24 cellular contexts compared by ENCODE assay signal in the genomic region with DNA sequence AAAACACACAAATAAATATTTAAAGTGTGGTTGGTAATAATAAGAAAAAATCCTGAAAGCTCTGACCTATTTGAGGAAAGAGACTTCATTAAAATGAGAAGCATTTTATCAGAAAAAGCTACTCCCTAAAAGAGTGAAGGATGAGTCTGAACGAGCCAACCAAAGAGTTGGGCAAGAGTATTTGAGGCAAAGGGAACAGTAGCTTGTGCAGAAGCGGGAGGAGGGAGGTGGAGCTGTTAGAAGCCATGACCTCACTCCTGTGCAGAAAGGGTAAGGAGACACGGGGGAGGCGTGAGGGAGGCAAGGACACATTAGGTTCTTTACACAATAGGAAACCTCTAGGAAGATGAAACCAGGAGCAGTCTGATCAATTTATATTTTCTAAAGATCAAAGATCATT. TPM values are rescaled to one million over a fixed set of nuclear protein-coding genes. Genes with fewer than 3 reads are reported as not detected.
DNase-seq lines count a peak whose midpoint lies in the region; ATAC-seq, FAIRE-seq and TF ChIP-seq lines count a peak whose summit lies in the region.
"Had no signal": no experiment of that assay in that cellular context is flagged by ENCODE, and none has a peak within 500 bp of the region (broad histone marks: within the 10 kb centered on the region; RNA-seq: fewer than 3 reads in every experiment).

No MANE protein-coding gene starts in this region.

- H3K9me3 ChIP-seq in pancreas: no peaks in the 10 kb centered on the region
- H3K9me3 ChIP-seq in OCI-LY7 (ENCODE audit: low read length): no peaks in the 10 kb centered on the region
- H3K9me3 ChIP-seq: BE2C, thoracic aorta had no signal

- H4K20me1 ChIP-seq in OCI-LY7 (ENCODE audit: insufficient read depth, low read length): no peaks in the 10 kb centered on the region

- CTCF ChIA-PET in activated CD4-positive, alpha-beta T cell treated with anti-CD3 and anti-CD28 coated beads, Interleukin-2, amount 10 ng/mL, durations not matched to agents 7 days and 5 days (lab: Charles Lee): no interaction called here
- CTCF ChIA-PET in OCI-LY7 (lab: Charles Lee; ENCODE audit: unreplicated experiment): no interaction called here

- H3K27ac Mint-ChIP-seq in activated CD4-positive, alpha-beta T cell treated with anti-CD3 and anti-CD28 coated beads, Interleukin-2, amount 10 ng/mL, durations not matched to agents 7 days and 5 days: no peak overlapping the region
- H3K27ac Mint-ChIP-seq: memory B cell, natural killer cell had no signal

- DNase-seq in NCI-H1436 (lab: John Stamatoyannopoulos, UW): peak; percentile 15
- no peak for DNase-seq in NCI-H1436 treated with DMSO at 0.1 percent for 48 hours (lab: John Stamatoyannopoulos, UW)
- DNase-seq in NCI-H748 (lab: John Stamatoyannopoulos, UW; ENCODE audit: unreplicated experiment): peak; percentile 51
- peak; percentile 31 to 43 for DNase-seq in cardiac fibroblast (ENCODE audit: low read depth in 2 of 2)
- DNase-seq in pancreas: peak in 2 of 6 donors; percentile 35 to 36
- no peak for DNase-seq in activated CD4-positive, alpha-beta T cell treated with anti-CD3 and anti-CD28 coated beads, Interleukin-2, amount 10 ng/mL, durations not matched to agents 7 days and 5 days
- no peak for DNase-seq in OCI-LY7 (ENCODE audit: low spot score)
- DNase-seq: 8988T; activated CD8-positive, alpha-beta memory T cell treated with anti-CD3 and anti-CD28 coated beads, Interleukin-2, amount 50 U/mL, for 48 hours; anterior cingulate cortex; BE2C; Calu3; foreskin melanocyte; GDM1; natural killer cell; NK-92 treated with Interleukin-12 subunit alpha and Interleukin-12 subunit beta, amount 100 ng/mL, for 24 hours; SIG-M5; T-helper 2 cell had no signal

- no peak overlapping the region for H3K4me3 ChIP-seq in cardiac fibroblast (replicated peaks in 1 of 2; ENCODE audit: low read depth in 2 of 2, low read length in 2 of 2)
- no peak overlapping the region for H3K4me3 ChIP-seq in pancreas
- H3K4me3 ChIP-seq in OCI-LY7 (ENCODE audit: low read depth, low read length, poor library complexity, severe bottlenecking): no peak overlapping the region
- H3K4me3 ChIP-seq: smooth muscle cell, thoracic aorta had no signal

- no peak for FAIRE-seq in pancreas (lab: Jason Lieb, UNC)
- FAIRE-seq: GM12891, HTR-8/SVneo had no signal

- H3K79me2 ChIP-seq in OCI-LY7 (ENCODE audit: insufficient read depth, low read depth, low read length): no peaks in the 10 kb centered on the region

- H2AFZ ChIP-seq in OCI-LY7 (ENCODE audit: low read length): no peak overlapping the region

- no peak for TF ChIP-seq CTCF in cardiac fibroblast (IDR thresholded peaks at IDR 0.05; ENCODE audit: low read depth, low read length)
- TF ChIP-seq CTCF in pancreas (IDR thresholded peaks at IDR 0.05): no peak
- no peak for TF ChIP-seq CTCF in OCI-LY7 (conservative IDR thresholded peaks at IDR 0.05; ENCODE audit: low read length)

- H3K4me1 ChIP-seq in pancreas: peaks cover 9 to 24% (median 22%) of the 10 kb centered on the region in 3 donors
- H3K4me1 ChIP-seq in OCI-LY7 (ENCODE audit: insufficient read depth, low read length, poor library complexity, severe bottlenecking): no peaks in the 10 kb centered on the region
- H3K4me1 ChIP-seq: BE2C had no signal

- ATAC-seq in pancreas (peak; percentile 69 to 76 (median 70)), GM19463 (IDR thresholded peaks at IDR 0.05; ENCODE audit: unreplicated experiment) (no peak)
- ATAC-seq: natural killer cell had no signal

- H3K27ac ChIP-seq in pancreas: no peak overlapping the region
- H3K27ac ChIP-seq in OCI-LY7 (ENCODE audit: low read depth, low read length, poor library complexity, severe bottlenecking): no peak overlapping the region
- H3K27ac ChIP-seq: thoracic aorta had no signal

- H3K36me3 Mint-ChIP-seq in activated CD4-positive, alpha-beta T cell treated with anti-CD3 and anti-CD28 coated beads, Interleukin-2, amount 10 ng/mL, durations not matched to agents 7 days and 5 days (ENCODE audit: low read depth): no peaks in the 10 kb centered on the region
- H3K36me3 Mint-ChIP-seq: memory B cell, natural killer cell had no signal

- no peaks in the 10 kb centered on the region for H3K27me3 ChIP-seq in pancreas

- WGBS in pancreas, 2 donors: 56 to 60% methylated on average over 4 of the region's 4 CpGs

- no TSS peak for BruUV-seq in OCI-LY7 (replicated peaks; lab: Mats Ljungman, UMichigan)

- H3K9me3 Mint-ChIP-seq in activated CD4-positive, alpha-beta T cell treated with anti-CD3 and anti-CD28 coated beads, Interleukin-2, amount 10 ng/mL, durations not matched to agents 7 days and 5 days: no peaks in the 10 kb centered on the region
- H3K9me3 Mint-ChIP-seq: natural killer cell had no signal

- H3K4me2 ChIP-seq in OCI-LY7 (ENCODE audit: low read length): no peak overlapping the region
- H3K4me2 ChIP-seq: smooth muscle cell had no signal

- H3K4me1 Mint-ChIP-seq in activated CD4-positive, alpha-beta T cell treated with anti-CD3 and anti-CD28 coated beads, Interleukin-2, amount 10 ng/mL, durations not matched to agents 7 days and 5 days: no peaks in the 10 kb centered on the region
- H3K4me1 Mint-ChIP-seq: memory B cell, natural killer cell had no signal

- H3K27me3 Mint-ChIP-seq in activated CD4-positive, alpha-beta T cell treated with anti-CD3 and anti-CD28 coated beads, Interleukin-2, amount 10 ng/mL, durations not matched to agents 7 days and 5 days: peaks cover 16% of the 10 kb centered on the region

- no peak overlapping the region for H3K4me3 Mint-ChIP-seq in activated CD4-positive, alpha-beta T cell treated with anti-CD3 and anti-CD28 coated beads, Interleukin-2, amount 10 ng/mL, durations not matched to agents 7 days and 5 days
- H3K4me3 Mint-ChIP-seq: memory B cell, natural killer cell had no signal

- POLR2A ChIA-PET in activated CD4-positive, alpha-beta T cell treated with anti-CD3 and anti-CD28 coated beads, Interleukin-2, amount 10 ng/mL, durations not matched to agents 7 days and 5 days (lab: Charles Lee): no interaction called here
- POLR2A ChIA-PET in OCI-LY7 (lab: Charles Lee): interaction anchor here (1.0 kb wide), 1 partner anchor 12 kb away, joined by 3 read pairs; no protein-coding TSS in a partner anchor

- H3K9me2 ChIP-seq in OCI-LY7 (ENCODE audit: insufficient read depth, low read length): no peaks in the 10 kb centered on the region

- H3K36me3 ChIP-seq in pancreas (no peaks in the 10 kb centered on the region), OCI-LY7 (ENCODE audit: insufficient read depth, low read length) (no peaks in the 10 kb centered on the region)
- H3K36me3 ChIP-seq: BE2C, thoracic aorta had no signal

- intact Hi-C loops in pancreas (cut with DNase I) (no loop called here), OCI-LY7 (cut with micrococcal nuclease; ENCODE audit: unreplicated experiment) (no loop called here)

RNA-seq across cellular contexts. Expression of a gene that starts 29.4 kb away (rescaled TPM):
- total RNA-seq in pancreas (10 to 100 TPM in 5 of 6 donors, 1 to 10 TPM in 1; 6.3 to 18.0 (median 12.8) TPM), OCI-LY7 (2022) (not detected in 2 replicates)
- 10 to 100 TPM; 10.3 to 22.4 TPM for polyA plus RNA-seq in pancreas
- total RNA-seq in activated CD4-positive, alpha-beta T cell treated with anti-CD3 and anti-CD28 coated beads, Interleukin-2, amount 10 ng/mL, durations not matched to agents 7 days and 5 days: under 1 TPM; 0.27 to 0.40 TPM
- total RNA-seq in OCI-LY7 (2014; rRNA removed; shearing (Covaris generic)): not detected in 2 replicates

Comparison
In these comparisons a context has a peak if more than half of its experiments do, and no peak if none do; other contexts are left out.
1. DNase-seq: peak in NCI-H1436 (single experiment), NCI-H748 (single experiment) and cardiac fibroblast (2 of 2); none in NCI-H1436 treated with DMSO at 0.1 percent for 48 hours (single experiment), activated CD4-positive, alpha-beta T cell treated with anti-CD3 and anti-CD28 coated beads, Interleukin-2, amount 10 ng/mL, durations not matched to agents 7 days and 5 days (single experiment) and OCI-LY7 (single experiment).
2. RNA of a gene that starts 29.4 kb away (total RNA-seq): 6.3 to 18.0 TPM in pancreas; 0.27 to 0.40 TPM in activated CD4-positive, alpha-beta T cell treated with anti-CD3 and anti-CD28 coated beads, Interleukin-2, amount 10 ng/mL, durations not matched to agents 7 days and 5 days and not detected in OCI-LY7; every median in the first group is over 4 times any median in the second.